Comparison of ENCODE assay signal across 1 cellular context in the genomic region with DNA sequence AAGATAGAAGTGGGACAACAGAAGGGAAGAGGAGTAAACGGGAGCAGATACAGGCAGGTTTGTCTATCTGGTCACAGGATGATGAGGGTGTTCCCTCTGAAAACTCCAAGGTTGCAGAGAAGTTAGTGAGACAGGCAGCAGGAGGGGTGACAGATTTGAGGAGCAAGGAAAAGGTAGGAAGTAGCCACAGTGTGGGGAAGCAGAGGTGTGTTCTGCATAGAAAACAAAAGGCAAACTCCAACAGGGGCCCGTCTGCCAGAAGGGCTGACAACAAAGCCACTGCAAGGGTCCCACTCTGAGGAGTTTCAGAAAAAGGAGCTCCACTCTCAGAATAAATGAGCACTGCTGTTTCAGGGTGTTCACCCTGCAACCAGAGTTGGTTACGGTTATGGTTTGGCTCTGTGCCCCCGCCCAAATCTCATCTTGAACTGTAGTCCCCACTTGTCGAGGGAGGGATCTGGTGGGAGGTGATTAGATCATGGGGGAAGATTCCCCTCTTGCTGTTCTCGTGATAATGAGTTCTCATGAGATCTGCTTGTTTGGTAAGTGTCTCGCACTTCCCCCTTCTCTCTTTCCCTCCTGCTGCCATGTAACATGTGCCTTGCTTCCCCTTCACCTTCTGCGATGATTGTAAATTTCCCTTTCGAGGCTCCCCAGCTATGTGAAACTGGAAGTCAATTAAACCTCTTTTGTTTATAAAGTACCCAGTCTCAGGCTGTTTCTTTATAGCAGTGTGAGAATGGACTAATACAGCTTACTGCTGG.
TF ChIP-seq lines count a peak whose summit lies in the region.

No MANE protein-coding gene starts in this region.

TF ChIP-seq in GM12878, 131 proteins besides CTCF, POLR2A, EP300 and RAD21:
- TF ChIP-seq MTA2 (IDR thresholded peaks at IDR 0.05; ENCODE audit: low read depth) (peak; percentile 31; the same call in 1 of the 2 replicates), IKZF2 (IDR thresholded peaks at IDR 0.05) (0 out of 4 replicates have a peak, but pooled peaks of 1 of the 2 experiments have one; percentile 12), ZZZ3 (IDR thresholded peaks at IDR 0.05; ENCODE audit: control insufficient read depth, insufficient read length, low read depth) (no peak), WRNIP1 (IDR thresholded peaks at IDR 0.05; ENCODE audit: borderline replicate concordance, low read depth, low read length) (no peak), CHD2 (IDR thresholded peaks at IDR 0.05; ENCODE audit: borderline replicate concordance, low read depth, low read length) (peak; percentile 30; the same call in 1 of the 2 replicates), IKZF1 (conservative IDR thresholded peaks at IDR 0.05) (no peak), GATAD2B (conservative IDR thresholded peaks at IDR 0.05; ENCODE audit: low read depth) (no peak), POU2F2 (IDR thresholded peaks at IDR 0.05; ENCODE audit: borderline replicate concordance, low read depth, low read length) (peak; percentile 19; the same call in 1 of the 3 replicates), RUNX3 (IDR thresholded peaks at IDR 0.05; ENCODE audit: low read length) (0 out of 2 replicates have a peak, but pooled peaks have one; percentile 15), EED (IDR thresholded peaks at IDR 0.05; ENCODE audit: low read depth) (no peak), ATF7 (IDR thresholded peaks at IDR 0.05; ENCODE audit: low read depth) (peak; percentile 42), RBBP5 (conservative IDR thresholded peaks at IDR 0.05) (no peak), JUND (IDR thresholded peaks at IDR 0.05; ENCODE audit: low read depth, low read length) (no peak), SUPT20H (IDR thresholded peaks at IDR 0.05; ENCODE audit: borderline replicate concordance, control insufficient read depth, low read depth, low read length) (no peak), SPI1 (IDR thresholded peaks at IDR 0.05; ENCODE audit: borderline replicate concordance, insufficient read depth, low read depth, low read length) (peak; percentile 66; the same call in 1 of the 2 replicates)
- TF ChIP-seq, protein P1, sequence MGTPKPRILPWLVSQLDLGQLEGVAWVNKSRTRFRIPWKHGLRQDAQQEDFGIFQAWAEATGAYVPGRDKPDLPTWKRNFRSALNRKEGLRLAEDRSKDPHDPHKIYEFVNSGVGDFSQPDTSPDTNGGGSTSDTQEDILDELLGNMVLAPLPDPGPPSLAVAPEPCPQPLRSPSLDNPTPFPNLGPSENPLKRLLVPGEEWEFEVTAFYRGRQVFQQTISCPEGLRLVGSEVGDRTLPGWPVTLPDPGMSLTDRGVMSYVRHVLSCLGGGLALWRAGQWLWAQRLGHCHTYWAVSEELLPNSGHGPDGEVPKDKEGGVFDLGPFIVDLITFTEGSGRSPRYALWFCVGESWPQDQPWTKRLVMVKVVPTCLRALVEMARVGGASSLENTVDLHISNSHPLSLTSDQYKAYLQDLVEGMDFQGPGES (IDR thresholded peaks at IDR 0.05): no peak
- TF ChIP-seq, protein P2, sequence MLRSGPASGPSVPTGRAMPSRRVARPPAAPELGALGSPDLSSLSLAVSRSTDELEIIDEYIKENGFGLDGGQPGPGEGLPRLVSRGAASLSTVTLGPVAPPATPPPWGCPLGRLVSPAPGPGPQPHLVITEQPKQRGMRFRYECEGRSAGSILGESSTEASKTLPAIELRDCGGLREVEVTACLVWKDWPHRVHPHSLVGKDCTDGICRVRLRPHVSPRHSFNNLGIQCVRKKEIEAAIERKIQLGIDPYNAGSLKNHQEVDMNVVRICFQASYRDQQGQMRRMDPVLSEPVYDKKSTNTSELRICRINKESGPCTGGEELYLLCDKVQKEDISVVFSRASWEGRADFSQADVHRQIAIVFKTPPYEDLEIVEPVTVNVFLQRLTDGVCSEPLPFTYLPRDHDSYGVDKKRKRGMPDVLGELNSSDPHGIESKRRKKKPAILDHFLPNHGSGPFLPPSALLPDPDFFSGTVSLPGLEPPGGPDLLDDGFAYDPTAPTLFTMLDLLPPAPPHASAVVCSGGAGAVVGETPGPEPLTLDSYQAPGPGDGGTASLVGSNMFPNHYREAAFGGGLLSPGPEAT (IDR thresholded peaks at IDR 0.05; ENCODE audit: low read depth): peak; percentile 24; the same call in 1 of the 2 replicates
- TF ChIP-seq, protein P3, sequence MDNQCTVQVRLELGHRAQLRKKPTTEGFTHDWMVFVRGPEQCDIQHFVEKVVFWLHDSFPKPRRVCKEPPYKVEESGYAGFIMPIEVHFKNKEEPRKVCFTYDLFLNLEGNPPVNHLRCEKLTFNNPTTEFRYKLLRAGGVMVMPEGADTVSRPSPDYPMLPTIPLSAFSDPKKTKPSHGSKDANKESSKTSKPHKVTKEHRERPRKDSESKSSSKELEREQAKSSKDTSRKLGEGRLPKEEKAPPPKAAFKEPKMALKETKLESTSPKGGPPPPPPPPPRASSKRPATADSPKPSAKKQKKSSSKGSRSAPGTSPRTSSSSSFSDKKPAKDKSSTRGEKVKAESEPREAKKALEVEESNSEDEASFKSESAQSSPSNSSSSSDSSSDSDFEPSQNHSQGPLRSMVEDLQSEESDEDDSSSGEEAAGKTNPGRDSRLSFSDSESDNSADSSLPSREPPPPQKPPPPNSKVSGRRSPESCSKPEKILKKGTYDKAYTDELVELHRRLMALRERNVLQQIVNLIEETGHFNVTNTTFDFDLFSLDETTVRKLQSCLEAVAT (IDR thresholded peaks at IDR 0.05): 0 out of 2 replicates have a peak, but pooled peaks have one; percentile 39
- TF ChIP-seq, protein P4, sequence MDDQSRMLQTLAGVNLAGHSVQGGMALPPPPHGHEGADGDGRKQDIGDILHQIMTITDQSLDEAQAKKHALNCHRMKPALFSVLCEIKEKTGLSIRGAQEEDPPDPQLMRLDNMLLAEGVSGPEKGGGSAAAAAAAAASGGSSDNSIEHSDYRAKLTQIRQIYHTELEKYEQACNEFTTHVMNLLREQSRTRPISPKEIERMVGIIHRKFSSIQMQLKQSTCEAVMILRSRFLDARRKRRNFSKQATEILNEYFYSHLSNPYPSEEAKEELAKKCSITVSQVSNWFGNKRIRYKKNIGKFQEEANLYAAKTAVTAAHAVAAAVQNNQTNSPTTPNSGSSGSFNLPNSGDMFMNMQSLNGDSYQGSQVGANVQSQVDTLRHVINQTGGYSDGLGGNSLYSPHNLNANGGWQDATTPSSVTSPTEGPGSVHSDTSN (IDR thresholded peaks at IDR 0.05; ENCODE audit: insufficient replicate concordance, low read depth, low read length): no peak
- TF ChIP-seq, protein P5, sequence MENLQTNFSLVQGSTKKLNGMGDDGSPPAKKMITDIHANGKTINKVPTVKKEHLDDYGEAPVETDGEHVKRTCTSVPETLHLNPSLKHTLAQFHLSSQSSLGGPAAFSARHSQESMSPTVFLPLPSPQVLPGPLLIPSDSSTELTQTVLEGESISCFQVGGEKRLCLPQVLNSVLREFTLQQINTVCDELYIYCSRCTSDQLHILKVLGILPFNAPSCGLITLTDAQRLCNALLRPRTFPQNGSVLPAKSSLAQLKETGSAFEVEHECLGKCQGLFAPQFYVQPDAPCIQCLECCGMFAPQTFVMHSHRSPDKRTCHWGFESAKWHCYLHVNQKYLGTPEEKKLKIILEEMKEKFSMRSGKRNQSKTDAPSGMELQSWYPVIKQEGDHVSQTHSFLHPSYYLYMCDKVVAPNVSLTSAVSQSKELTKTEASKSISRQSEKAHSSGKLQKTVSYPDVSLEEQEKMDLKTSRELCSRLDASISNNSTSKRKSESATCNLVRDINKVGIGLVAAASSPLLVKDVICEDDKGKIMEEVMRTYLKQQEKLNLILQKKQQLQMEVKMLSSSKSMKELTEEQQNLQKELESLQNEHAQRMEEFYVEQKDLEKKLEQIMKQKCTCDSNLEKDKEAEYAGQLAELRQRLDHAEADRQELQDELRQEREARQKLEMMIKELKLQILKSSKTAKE (IDR thresholded peaks at IDR 0.05; ENCODE audit: low read depth, poor library complexity, severe bottlenecking): peak; percentile 23
TF ChIP-seq in GM12878: peak in this region for 10.
